ENCODE assay signal across 19 cellular contexts in genomic region chr10:88963318-88963717, GRCh38. TPM values are rescaled to one million over a fixed set of nuclear protein-coding genes. Genes with fewer than 3 reads are reported as not detected.
DNase-seq lines count a peak whose midpoint lies in the region; ATAC-seq and TF ChIP-seq lines count a peak whose summit lies in the region.
"Had no signal": no experiment of that assay in that cellular context is flagged by ENCODE, and none has a peak within 500 bp of the region (broad histone marks: within the 10 kb centered on the region; RNA-seq: fewer than 3 reads in every experiment).

No MANE protein-coding gene starts in this region.

- H3K27me3 Mint-ChIP-seq in stimulated activated memory B cell treated with anti-CD40 and anti-IgM and Interleukin-4, amounts not matched to agents 10 μg/mL and 1 μg/mL and 100 μg/mL, for 72 hours = no peaks in the 10 kb centered on the region

- TF ChIP-seq CTCF in C4-2B (conservative IDR thresholded peaks at IDR 0.05) (peak; percentile 2; the same call in 1 of the 2 replicates), Panc1 (IDR thresholded peaks at IDR 0.05) (peak; percentile 14; the same call in 1 of the 2 replicates), fibroblast of pulmonary artery (IDR thresholded peaks at IDR 0.05; ENCODE audit: low read length, missing control alignments) (peak; percentile 14), thoracic aorta (IDR thresholded peaks at IDR 0.05) (peak; percentile 27)

- H3K9me3 ChIP-seq in Panc1 (ENCODE audit: control insufficient read depth, insufficient read depth, low read depth, low read length) (no peaks in the 10 kb centered on the region), thoracic aorta (no peaks in the 10 kb centered on the region)
- H3K9me3 ChIP-seq: BLaER1, SJCRH30 had no signal

- peaks cover 12% of the 10 kb centered on the region for H3K36me3 Mint-ChIP-seq in stimulated activated memory B cell treated with anti-CD40 and anti-IgM and Interleukin-4, amounts not matched to agents 10 μg/mL and 1 μg/mL and 100 μg/mL, for 72 hours

- H3K27ac Mint-ChIP-seq in stimulated activated memory B cell treated with anti-CD40 and anti-IgM and Interleukin-4, amounts not matched to agents 10 μg/mL and 1 μg/mL and 100 μg/mL, for 72 hours = no peak overlapping the region

- in situ Hi-C loops in Panc1 (cut with HindIII; ENCODE audit: low pct_unique_long_range_greater_than_20kb, low sequenced_read_pairs) = no loop called here

- H3K9me3 Mint-ChIP-seq in stimulated activated memory B cell treated with anti-CD40 and anti-IgM and Interleukin-4, amounts not matched to agents 10 μg/mL and 1 μg/mL and 100 μg/mL, for 72 hours = no peaks in the 10 kb centered on the region

- H3K4me1 ChIP-seq in Panc1 (ENCODE audit: control insufficient read depth, insufficient read depth, low read length) = no peaks in the 10 kb centered on the region
- peaks cover 35 to 43% of the 10 kb centered on the region in 2 donors for H3K4me1 ChIP-seq in thoracic aorta (ENCODE audit: control insufficient read depth in 1 of 2, low read depth in 2 of 2)
- H3K4me1 ChIP-seq: SJCRH30 had no signal

- no TSS peak for BruUV-seq in Panc1 (replicated peaks; lab: Mats Ljungman, UMichigan)

- H3K27ac ChIP-seq in C4-2B = no peak overlapping the region
- no peak overlapping the region for H3K27ac ChIP-seq in Panc1 (ENCODE audit: low read length)
- H3K27ac ChIP-seq in thoracic aorta = peak overlapping the region; percentile 67 to 80
- H3K27ac ChIP-seq: BLaER1, GM23248, RWPE1, SJCRH30 had no signal

- intact Hi-C loops in Panc1 (cut with micrococcal nuclease; ENCODE audit: unreplicated experiment) = no loop called here

- no peak for ATAC-seq in Panc1
- ATAC-seq in thoracic aorta (ENCODE audit: insufficient number of reproducible peaks, low FRiP score, low read depth) = no peak
- ATAC-seq in stimulated activated memory B cell treated with anti-CD40 and anti-IgM and Interleukin-4, amounts not matched to agents 10 μg/mL and 1 μg/mL and 100 μg/mL, for 72 hours = no peak
- ATAC-seq: PC-3 had no signal

- POLR2A ChIA-PET in Panc1 (lab: Charles Lee) = no interaction called here

- no peak overlapping the region for H3K4me3 Mint-ChIP-seq in stimulated activated memory B cell treated with anti-CD40 and anti-IgM and Interleukin-4, amounts not matched to agents 10 μg/mL and 1 μg/mL and 100 μg/mL, for 72 hours

- H3K4me3 ChIP-seq in Panc1 (ENCODE audit: low read depth in 2 of 2, low read length in 2 of 2) (no peak overlapping the region), fibroblast of pulmonary artery (replicated peaks; ENCODE audit: low read depth, low read length) (no peak overlapping the region), thoracic aorta (no peak overlapping the region)
- H3K4me3 ChIP-seq: BLaER1, GM23248, SJCRH30 had no signal

- CTCF ChIA-PET in Panc1 (lab: Charles Lee) = no interaction called here

- no peaks in the 10 kb centered on the region for H3K4me1 Mint-ChIP-seq in stimulated activated memory B cell treated with anti-CD40 and anti-IgM and Interleukin-4, amounts not matched to agents 10 μg/mL and 1 μg/mL and 100 μg/mL, for 72 hours

- no peaks in the 10 kb centered on the region; the same call in 1 of the 2 replicates for H3K27me3 ChIP-seq in Panc1 (ENCODE audit: control insufficient read depth, insufficient read depth, low read length)
- H3K27me3 ChIP-seq in thoracic aorta (replicated peaks; ENCODE audit: insufficient read depth) = no peaks in the 10 kb centered on the region
- H3K27me3 ChIP-seq: BLaER1, SJCRH30 had no signal

- no peak for DNase-seq in Panc1 (ENCODE audit: low read depth, low spot score)
- DNase-seq in fibroblast of pulmonary artery (ENCODE audit: low read depth) = no peak
- no peak for DNase-seq in thoracic aorta (ENCODE audit: low spot score)
- DNase-seq in hippocampal formation (lab: John Stamatoyannopoulos, UW) = no peak
- DNase-seq in activated CD4-positive, alpha-beta T cell treated with anti-CD3 and anti-CD28 coated beads, Interleukin-2, amount 50 U/mL, for 48 hours = no peak
- DNase-seq in NCI-H69 (lab: John Stamatoyannopoulos, UW) = no peak
- DNase-seq: GDM1, GM23248, KG1, NCI-H1436, NCI-H1930, NCI-H226, NCI-H524, PC-3, SJCRH30 had no signal

- H3K36me3 ChIP-seq in Panc1 (ENCODE audit: control insufficient read depth, insufficient read depth, low read length) (no peaks in the 10 kb centered on the region), thoracic aorta (no peaks in the 10 kb centered on the region)
- H3K36me3 ChIP-seq: BLaER1, SJCRH30 had no signal

RNA-seq across cellular contexts. Expression of gene ACTA2, which starts 10.7 kb away (rescaled TPM):
- 4.7 TPM for total RNA-seq in Panc1 (2021; ENCODE audit: unreplicated experiment)
- 3.6 TPM for polyA plus RNA-seq in Panc1 (2012; ENCODE audit: insufficient read length)
- total RNA-seq in thoracic aorta = over 10,000 TPM in 1 of 2 donors, 1,000 to 10,000 TPM in 1; 4,797 to 12,240 TPM
- total RNA-seq: PC-3 had no signal

RNA-seq across cellular contexts. Expression of gene FAS, which starts 27.3 kb away (rescaled TPM):
- total RNA-seq in Panc1 (2021; ENCODE audit: unreplicated experiment) = 8.1 TPM
- 4.9 TPM for polyA plus RNA-seq in Panc1 (2012; ENCODE audit: insufficient read length)
- total RNA-seq in thoracic aorta = 10 to 100 TPM; 24.0 to 32.6 TPM

Comparison
In these comparisons a context has a peak if more than half of its experiments do, and no peak if none do; other contexts are left out.
1. H3K27ac ChIP-seq: peak in thoracic aorta (2 of 2); none in C4-2B (single experiment) and Panc1 (single experiment).
2. RNA of gene ACTA2, which starts 10.7 kb away (total RNA-seq): 4,797 to 12,240 TPM in thoracic aorta; 4.7 TPM in Panc1 (single experiment); every median in the first group is over 100 times any median in the second.
3. Peak in every context shown above with its lines, with median percentiles within 50 percentile points of each other: CTCF ChIP-seq.